Comparison of ENCODE assay signal across 8 cellular contexts in the genomic region with DNA sequence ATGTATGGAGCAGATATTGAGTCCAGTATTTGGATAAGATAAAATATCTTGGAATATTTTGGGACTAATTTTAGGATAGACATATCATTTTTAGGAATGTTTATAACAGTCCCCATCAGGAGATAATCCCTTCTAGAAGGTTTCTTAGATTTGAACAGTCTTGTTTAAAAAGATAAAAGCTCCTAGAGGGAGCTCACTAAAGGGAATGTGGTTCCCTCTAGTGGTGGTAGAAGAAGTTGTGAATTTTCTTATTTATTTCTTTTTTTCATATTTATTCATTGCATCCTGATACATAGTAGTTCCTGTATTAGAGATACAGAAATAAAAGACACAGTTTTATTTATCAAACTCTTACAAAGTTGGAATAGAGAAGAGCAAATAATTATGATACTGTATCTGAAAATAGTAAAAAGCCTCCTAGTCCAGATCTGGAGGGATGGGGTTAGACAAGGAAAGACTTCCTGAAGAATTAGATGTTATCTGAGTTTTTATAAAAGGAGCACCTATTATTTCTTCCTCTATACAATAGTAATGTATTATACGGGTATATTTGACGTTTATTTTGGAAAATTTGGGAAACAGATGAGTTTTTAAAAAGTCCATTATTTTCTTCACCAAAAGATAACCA. TPM values are rescaled to one million over a fixed set of nuclear protein-coding genes. Genes with fewer than 3 reads are reported as not detected.
DNase-seq lines count a peak whose midpoint lies in the region; ATAC-seq and TF ChIP-seq lines count a peak whose summit lies in the region.

No MANE protein-coding gene starts in this region.

- H3F3A ChIP-seq in neural cell (ENCODE audit: insufficient read depth, low read length, poor library complexity, severe bottlenecking) = no peaks in the 10 kb centered on the region

- H3K4me3 Mint-ChIP-seq in endodermal cell = no peak overlapping the region
- no peak overlapping the region for H3K4me3 Mint-ChIP-seq in activated T-cell treated with anti-CD3 and anti-CD28 coated beads, Interleukin-2, amount 50 U/mL, for 4 hours

- no peaks in the 10 kb centered on the region for H3K36me3 ChIP-seq in OCI-LY3 (replicated peaks; ENCODE audit: low read depth, low read length)
- no peaks in the 10 kb centered on the region for H3K36me3 ChIP-seq in endodermal cell (ENCODE audit: control insufficient read depth, insufficient read depth, low read length)
- no peaks in the 10 kb centered on the region for H3K36me3 ChIP-seq in neural cell (ENCODE audit: insufficient read depth, low read length)

- H3K27me3 ChIP-seq in OCI-LY3 (ENCODE audit: low read depth, low read length) = no peaks in the 10 kb centered on the region
- peaks cover 9% of the 10 kb centered on the region for H3K27me3 ChIP-seq in endodermal cell (ENCODE audit: control insufficient read depth, insufficient read depth, low read length, poor library complexity, severe bottlenecking)
- H3K27me3 ChIP-seq in neural cell (ENCODE audit: insufficient read depth, low read depth, low read length) = no peaks in the 10 kb centered on the region

- H3K4me1 Mint-ChIP-seq in endodermal cell = no peaks in the 10 kb centered on the region
- no peaks in the 10 kb centered on the region for H3K4me1 Mint-ChIP-seq in activated T-cell treated with anti-CD3 and anti-CD28 coated beads, Interleukin-2, amount 50 U/mL, for 4 hours (ENCODE audit: low read depth)

- peak; percentile 81 for TF ChIP-seq CTCF in OCI-LY3 (IDR thresholded peaks at IDR 0.05; ENCODE audit: low read depth, low read length)
- peak; percentile 87 for TF ChIP-seq CTCF in endodermal cell (conservative IDR thresholded peaks at IDR 0.05)
- TF ChIP-seq CTCF in neural cell (IDR thresholded peaks at IDR 0.05; ENCODE audit: poor library complexity, severe bottlenecking) = peak; percentile 85

- no peak overlapping the region for H3K4me3 ChIP-seq in OCI-LY3 (ENCODE audit: low read length)
- H3K4me3 ChIP-seq in endodermal cell (ENCODE audit: low read length) = no peak overlapping the region
- no peak overlapping the region for H3K4me3 ChIP-seq in neural cell (ENCODE audit: low read length)

- no peaks in the 10 kb centered on the region for H3K9me2 ChIP-seq in neural cell (ENCODE audit: insufficient read depth, low read length)

- peak; percentile 89 for TF ChIP-seq RAD21 in neural cell (conservative IDR thresholded peaks at IDR 0.05)

- WGBS in endodermal cell (ENCODE audit: insufficient coverage in 1 of 2, insufficient read length in 1 of 2), 2 experiments = no CpG with 5 or more reads among the region's 2 CpGs

- H3K79me2 ChIP-seq in OCI-LY3 (ENCODE audit: low read length) (no peaks in the 10 kb centered on the region), neural cell (replicated peaks; ENCODE audit: insufficient read depth, low read length) (no peaks in the 10 kb centered on the region)

- H3K9me3 Mint-ChIP-seq in endodermal cell = no peaks in the 10 kb centered on the region
- H3K9me3 Mint-ChIP-seq in activated T-cell treated with anti-CD3 and anti-CD28 coated beads, Interleukin-2, amount 50 U/mL, for 4 hours = no peaks in the 10 kb centered on the region

- no peak for ATAC-seq in HG03439 (IDR thresholded peaks at IDR 0.05; ENCODE audit: unreplicated experiment)
- no peak for ATAC-seq in activated T-cell treated with anti-CD3 and anti-CD28 coated beads, Interleukin-2, amount 50 U/mL, for 4 hours

- H3K9me3 ChIP-seq in OCI-LY3 (ENCODE audit: insufficient read depth, low read length) = no peaks in the 10 kb centered on the region
- no peaks in the 10 kb centered on the region for H3K9me3 ChIP-seq in endodermal cell (ENCODE audit: control insufficient read depth, low read length)
- H3K9me3 ChIP-seq in neural cell (ENCODE audit: low read length) = no peaks in the 10 kb centered on the region

- H3K4me1 ChIP-seq in OCI-LY3 (ENCODE audit: low read length) (no peaks in the 10 kb centered on the region; the same call in 1 of the 2 replicates), endodermal cell (ENCODE audit: control insufficient read depth, insufficient read depth, low read length) (no peaks in the 10 kb centered on the region)

- H3K27me3 Mint-ChIP-seq in endodermal cell (ENCODE audit: insufficient read depth) = peaks cover 5% of the 10 kb centered on the region
- peaks cover 3% of the 10 kb centered on the region for H3K27me3 Mint-ChIP-seq in activated T-cell treated with anti-CD3 and anti-CD28 coated beads, Interleukin-2, amount 50 U/mL, for 4 hours (ENCODE audit: low read depth)

- H3K27ac ChIP-seq in OCI-LY3 (ENCODE audit: low read length) (no peak overlapping the region), endodermal cell (ENCODE audit: low read depth, low read length) (no peak overlapping the region), neural cell (ENCODE audit: low read length) (no peak overlapping the region)

- H3K9ac ChIP-seq in OCI-LY3 (ENCODE audit: low read length) (no peak overlapping the region), endodermal cell (ENCODE audit: extremely low read depth, low read length, poor library complexity, severe bottlenecking) (no peak overlapping the region), neural cell (ENCODE audit: low read length) (no peak overlapping the region)

- DNase-seq in COR-L47 (lab: John Stamatoyannopoulos, UW) (peak; percentile 7), HT1080 (ENCODE audit: low read depth) (peak; percentile 38), endodermal cell (no peak), amniotic stem cell (lab: John Stamatoyannopoulos, UW) (no peak)
- DNase-seq in activated T-cell treated with anti-CD3 and anti-CD28 coated beads, Interleukin-2, amount 50 U/mL, for 4 hours = no peak

- H4K20me1 ChIP-seq in OCI-LY3 (ENCODE audit: insufficient read depth, low read length) (no peaks in the 10 kb centered on the region), neural cell (ENCODE audit: insufficient read depth) (no peaks in the 10 kb centered on the region)

- no peak overlapping the region for H3K27ac Mint-ChIP-seq in endodermal cell

- TF ChIP-seq EP300 in neural cell (conservative IDR thresholded peaks at IDR 0.05; ENCODE audit: poor library complexity, severe bottlenecking) = no peak

- no peak overlapping the region for H3K4me2 ChIP-seq in OCI-LY3 (ENCODE audit: low read length)
- H3K4me2 ChIP-seq in neural cell (ENCODE audit: low read length) = no peak overlapping the region

- no peaks in the 10 kb centered on the region for H3K36me3 Mint-ChIP-seq in endodermal cell (ENCODE audit: low read depth)
- H3K36me3 Mint-ChIP-seq in activated T-cell treated with anti-CD3 and anti-CD28 coated beads, Interleukin-2, amount 50 U/mL, for 4 hours (ENCODE audit: insufficient read depth) = no peaks in the 10 kb centered on the region

- H2AFZ ChIP-seq in OCI-LY3 (ENCODE audit: low read depth, low read length) = no peak overlapping the region
- H2AFZ ChIP-seq in neural cell (ENCODE audit: low read depth, low read length) = no peak overlapping the region

TF ChIP-seq in neural cell, 6 proteins besides CTCF, POLR2A, EP300 and RAD21:
- TF ChIP-seq EZH2 (IDR thresholded peaks at IDR 0.05; ENCODE audit: borderline replicate concordance, insufficient read depth, low read length, poor library complexity, severe bottlenecking) (no peak), TAF1 (IDR thresholded peaks at IDR 0.05; ENCODE audit: low read depth) (no peak), SMC3 (conservative IDR thresholded peaks at IDR 0.05; ENCODE audit: poor library complexity) (peak; percentile 93), POLR2AphosphoS5 (IDR thresholded peaks at IDR 0.05) (no peak)
- TF ChIP-seq, protein P1, sequence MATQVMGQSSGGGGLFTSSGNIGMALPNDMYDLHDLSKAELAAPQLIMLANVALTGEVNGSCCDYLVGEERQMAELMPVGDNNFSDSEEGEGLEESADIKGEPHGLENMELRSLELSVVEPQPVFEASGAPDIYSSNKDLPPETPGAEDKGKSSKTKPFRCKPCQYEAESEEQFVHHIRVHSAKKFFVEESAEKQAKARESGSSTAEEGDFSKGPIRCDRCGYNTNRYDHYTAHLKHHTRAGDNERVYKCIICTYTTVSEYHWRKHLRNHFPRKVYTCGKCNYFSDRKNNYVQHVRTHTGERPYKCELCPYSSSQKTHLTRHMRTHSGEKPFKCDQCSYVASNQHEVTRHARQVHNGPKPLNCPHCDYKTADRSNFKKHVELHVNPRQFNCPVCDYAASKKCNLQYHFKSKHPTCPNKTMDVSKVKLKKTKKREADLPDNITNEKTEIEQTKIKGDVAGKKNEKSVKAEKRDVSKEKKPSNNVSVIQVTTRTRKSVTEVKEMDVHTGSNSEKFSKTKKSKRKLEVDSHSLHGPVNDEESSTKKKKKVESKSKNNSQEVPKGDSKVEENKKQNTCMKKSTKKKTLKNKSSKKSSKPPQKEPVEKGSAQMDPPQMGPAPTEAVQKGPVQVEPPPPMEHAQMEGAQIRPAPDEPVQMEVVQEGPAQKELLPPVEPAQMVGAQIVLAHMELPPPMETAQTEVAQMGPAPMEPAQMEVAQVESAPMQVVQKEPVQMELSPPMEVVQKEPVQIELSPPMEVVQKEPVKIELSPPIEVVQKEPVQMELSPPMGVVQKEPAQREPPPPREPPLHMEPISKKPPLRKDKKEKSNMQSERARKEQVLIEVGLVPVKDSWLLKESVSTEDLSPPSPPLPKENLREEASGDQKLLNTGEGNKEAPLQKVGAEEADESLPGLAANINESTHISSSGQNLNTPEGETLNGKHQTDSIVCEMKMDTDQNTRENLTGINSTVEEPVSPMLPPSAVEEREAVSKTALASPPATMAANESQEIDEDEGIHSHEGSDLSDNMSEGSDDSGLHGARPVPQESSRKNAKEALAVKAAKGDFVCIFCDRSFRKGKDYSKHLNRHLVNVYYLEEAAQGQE (IDR thresholded peaks at IDR 0.05; ENCODE audit: borderline replicate concordance) = no peak

RNA-seq across cellular contexts. Expression of a gene that starts 24.5 kb away (rescaled TPM):
- 0.16 and 0.20 TPM in 2 replicates for total RNA-seq in HT1080 (2014; rRNA removed; shearing (Covaris generic))
- 0.08 and 0.16 TPM in 2 replicates for polyA plus RNA-seq in HT1080 (2015; cell fraction: cytosol; rRNA removed)
- polyA plus RNA-seq in HT1080 (2015; cell fraction: nucleus; rRNA removed) = not detected in 2 replicates
- total RNA-seq in endodermal cell = not detected
- not detected for polyA plus RNA-seq in endodermal cell (2013, experiment 1 of 2)
- not detected for polyA plus RNA-seq in endodermal cell (2013, experiment 2 of 2)
- polyA plus RNA-seq in neural cell = 0.48 TPM in 1 of 2 replicates, not detected in the other
- polyA minus RNA-seq in neural cell = 0.49 and 0.69 TPM in 2 replicates
- total RNA-seq in activated T-cell treated with anti-CD3 and anti-CD28 coated beads, Interleukin-2, amount 50 U/mL, for 4 hours = not detected

Comparison
In these comparisons a context has a peak if more than half of its experiments do, and no peak if none do; other contexts are left out.
1. DNase-seq: peak in COR-L47 (single experiment) and HT1080 (single experiment); none in endodermal cell (single experiment), amniotic stem cell (single experiment) and activated T-cell treated with anti-CD3 and anti-CD28 coated beads, Interleukin-2, amount 50 U/mL, for 4 hours (single experiment).
2. Peak in every context shown above with its lines, with median percentiles within 50 percentile points of each other: CTCF ChIP-seq.